ENCODE assay signal across 12 cellular contexts in genomic region chr6:10749734-10750133, GRCh38. TPM values are rescaled to one million over a fixed set of nuclear protein-coding genes. Genes with fewer than 3 reads are reported as not detected.
DNase-seq lines count a peak whose midpoint lies in the region; ATAC-seq and TF ChIP-seq lines count a peak whose summit lies in the region.
"Had no signal": no experiment of that assay in that cellular context is flagged by ENCODE, and none has a peak within 500 bp of the region (broad histone marks: within the 10 kb centered on the region; RNA-seq: fewer than 3 reads in every experiment).

No MANE protein-coding gene starts in this region.

- no peak overlapping the region for H3K4me3 ChIP-seq in BLaER1
- peak overlapping the region; percentile 84 for H3K4me3 ChIP-seq in DOHH2 (ENCODE audit: low read length)

- peaks cover 57% of the 10 kb centered on the region for H4K20me1 ChIP-seq in BLaER1
- no peaks in the 10 kb centered on the region for H4K20me1 ChIP-seq in DOHH2 (ENCODE audit: control insufficient read depth, insufficient read depth, low read depth, low read length)

- no peak overlapping the region for H3K27ac ChIP-seq in BLaER1
- H3K27ac ChIP-seq in DOHH2 (ENCODE audit: low read depth, low read length), result no peak overlapping the region
- H3K27ac ChIP-seq: HL-60, suprapubic skin had no signal

- no peaks in the 10 kb centered on the region for H3K27me3 ChIP-seq in BLaER1
- H3K27me3 ChIP-seq in DOHH2 (ENCODE audit: control insufficient read depth, low read length), result no peaks in the 10 kb centered on the region
- H3K27me3 ChIP-seq: suprapubic skin had no signal

- peaks cover 62 to 82% (median 81%) of the 10 kb centered on the region in 3 donors for H3K4me1 Mint-ChIP-seq in T-cell

- H3K4me1 ChIP-seq in BLaER1 (peaks cover 30% of the 10 kb centered on the region), DOHH2 (ENCODE audit: control insufficient read depth, low read length) (peaks cover 25% of the 10 kb centered on the region)

- peak overlapping the region; percentile 95 for H3K4me2 ChIP-seq in BLaER1
- peak overlapping the region; percentile 90 for H3K4me2 ChIP-seq in DOHH2 (ENCODE audit: low read length)

- H3K79me2 ChIP-seq in DOHH2 (ENCODE audit: control insufficient read depth, low read length), result peaks cover 75% of the 10 kb centered on the region

- TF ChIP-seq POLR2A in erythroblast (IDR thresholded peaks at IDR 0.05; ENCODE audit: low read length), result peak; percentile 48

- CTCF ChIA-PET in T-cell (lab: Charles Lee), result no interaction called here

- H3K9me2 ChIP-seq in DOHH2 (replicated peaks; ENCODE audit: control insufficient read depth, low read length), result no peaks in the 10 kb centered on the region

- POLR2A ChIA-PET in T-cell (lab: Charles Lee), result no interaction called here

- no peaks in the 10 kb centered on the region for H3K9me3 Mint-ChIP-seq in T-cell
- H3K9me3 Mint-ChIP-seq: dendritic cell treated with granulocyte-macrophage colony-stimulating factor and Interleukin-4, amounts not matched to agents 40 ng/mL and 50 ng/mL, for 4 days had no signal

- no peaks in the 10 kb centered on the region for H3K27me3 Mint-ChIP-seq in T-cell
- H3K27me3 Mint-ChIP-seq: dendritic cell treated with granulocyte-macrophage colony-stimulating factor and Interleukin-4, amounts not matched to agents 40 ng/mL and 50 ng/mL, for 4 days had no signal

- H3K36me3 ChIP-seq in BLaER1, result peaks cover 58% of the 10 kb centered on the region
- H3K36me3 ChIP-seq in DOHH2 (ENCODE audit: control insufficient read depth, low read length), result peaks cover 58% of the 10 kb centered on the region

- 0 out of 2 replicates have a peak overlapping the region, but pooled peaks have one; percentile 53 for H3K9ac ChIP-seq in BLaER1

- no peak for DNase-seq in T-cell
- peak; percentile 85 to 97 for DNase-seq in erythroblast (lab: John Stamatoyannopoulos, UW)
- DNase-seq: NCI-H1436 had no signal

- peak overlapping the region in 1 of 2 donors; percentile 21 for H3K27ac Mint-ChIP-seq in T-cell
- H3K27ac Mint-ChIP-seq: dendritic cell treated with granulocyte-macrophage colony-stimulating factor and Interleukin-4, amounts not matched to agents 40 ng/mL and 50 ng/mL, for 4 days had no signal

- H3K36me3 Mint-ChIP-seq in T-cell, result peaks cover 33% of the 10 kb centered on the region

- no peaks in the 10 kb centered on the region for H3F3A ChIP-seq in DOHH2 (ENCODE audit: control insufficient read depth, insufficient read depth)

- peak overlapping the region; percentile 8 to 96 (median 57) for H3K4me3 Mint-ChIP-seq in T-cell
- H3K4me3 Mint-ChIP-seq: dendritic cell treated with granulocyte-macrophage colony-stimulating factor and Interleukin-4, amounts not matched to agents 40 ng/mL and 50 ng/mL, for 4 days had no signal

- no peak for TF ChIP-seq CTCF in DOHH2 (IDR thresholded peaks at IDR 0.05; ENCODE audit: low read depth, low read length, poor library complexity, severe bottlenecking)

- ATAC-seq in T-cell (replicated peaks in 1 of 4) (no peak), GM21360 (IDR thresholded peaks at IDR 0.05; ENCODE audit: unreplicated experiment) (no peak), HG03280 (IDR thresholded peaks at IDR 0.05; ENCODE audit: unreplicated experiment) (no peak), GM19328 (IDR thresholded peaks at IDR 0.05; ENCODE audit: unreplicated experiment) (no peak), GM18907 (IDR thresholded peaks at IDR 0.05; ENCODE audit: unreplicated experiment) (no peak)

- no peaks in the 10 kb centered on the region for H3K9me3 ChIP-seq in BLaER1
- no peaks in the 10 kb centered on the region for H3K9me3 ChIP-seq in DOHH2 (ENCODE audit: control insufficient read depth, insufficient read depth, low read length)
- H3K9me3 ChIP-seq: suprapubic skin had no signal

RNA-seq across cellular contexts. Expression of gene TMEM14B, which starts 2.1 kb away (rescaled TPM):
- total RNA-seq in T-cell, result 10 to 100 TPM; 45.4 to 74.2 (median 68.0) TPM

RNA-seq across cellular contexts. Expression of gene TMEM14C, which starts 26.9 kb away (rescaled TPM):
- 10 to 100 TPM; 14.8 to 45.2 (median 33.8) TPM for total RNA-seq in T-cell

RNA-seq across cellular contexts. Expression of gene PAK1IP1, which starts 55.0 kb away (rescaled TPM):
- total RNA-seq in T-cell, result 10 to 100 TPM in 1 of 5 donors, 1 to 10 TPM in 4; 5.2 to 10.2 (median 7.4) TPM

RNA-seq across cellular contexts. Expression of gene C6orf52, which starts 55.3 kb away (rescaled TPM):
- 1 to 10 TPM in 3 of 5 donors, not detected in 2; 1.1 to 1.7 (median 1.5) TPM for total RNA-seq in T-cell
- total RNA-seq: suprapubic skin had no signal

Comparison
In these comparisons a context has a peak if more than half of its experiments do, and no peak if none do; other contexts are left out.
1. DNase-seq: peak in erythroblast (2 of 2); none in T-cell (0 of 34).